15 cellular contexts compared by ENCODE assay signal in the genomic region with DNA sequence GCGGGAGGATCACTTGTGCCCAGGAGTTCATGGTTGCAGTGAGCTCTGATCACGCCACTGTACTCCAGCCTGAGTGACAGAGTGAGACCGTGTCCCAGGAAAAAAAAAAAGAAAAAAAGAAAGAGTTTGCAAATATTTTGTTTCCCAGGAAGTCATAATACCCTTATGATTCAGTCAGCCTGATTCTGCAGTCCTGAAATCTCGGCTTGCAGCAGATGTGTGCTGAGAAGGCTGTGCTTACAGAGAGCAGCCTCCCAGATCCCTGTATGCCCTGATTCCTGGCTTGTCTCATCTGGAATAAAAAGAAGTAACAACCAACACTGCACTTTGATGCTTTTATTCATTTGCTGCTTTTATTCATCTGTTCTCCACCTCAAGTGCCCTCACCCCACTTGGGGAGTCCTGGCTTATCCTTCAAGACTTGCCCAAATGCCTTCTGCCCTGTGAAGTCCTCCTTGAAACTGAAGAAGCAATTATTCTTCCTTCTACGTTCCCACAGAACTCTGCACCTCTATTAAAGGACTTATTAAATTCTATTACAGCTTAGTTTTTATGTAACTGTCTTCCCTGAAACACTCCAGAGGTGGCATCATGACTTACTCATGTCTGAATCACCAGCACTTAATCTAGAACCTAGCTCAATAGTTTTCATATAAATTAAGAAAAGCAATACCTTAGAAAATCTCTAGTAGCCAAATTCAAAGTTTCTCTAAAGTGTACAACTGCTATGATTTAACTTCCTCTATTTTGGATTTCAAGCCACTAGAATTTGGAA. TPM values are rescaled to one million over a fixed set of nuclear protein-coding genes. Genes with fewer than 3 reads are reported as not detected.
DNase-seq lines count a peak whose midpoint lies in the region; ATAC-seq and TF ChIP-seq lines count a peak whose summit lies in the region.
"Had no signal": no experiment of that assay in that cellular context is flagged by ENCODE, and none has a peak within 500 bp of the region (broad histone marks: within the 10 kb centered on the region; RNA-seq: fewer than 3 reads in every experiment).

No MANE protein-coding gene starts in this region.

- no peaks in the 10 kb centered on the region for H3K27me3 Mint-ChIP-seq in dendritic cell treated with granulocyte-macrophage colony-stimulating factor and Interleukin-4, amounts not matched to agents 40 ng/mL and 50 ng/mL, for 4 days

- H2AFZ ChIP-seq in PC-3 (ENCODE audit: low read length) (no peak overlapping the region), osteoblast (ENCODE audit: low read length) (no peak overlapping the region), trophoblast cell (ENCODE audit: insufficient read depth, low read length, poor library complexity) (no peak overlapping the region)

- H3K27me3 ChIP-seq in PC-3 (ENCODE audit: low read length) (no peaks in the 10 kb centered on the region), osteoblast (ENCODE audit: insufficient read depth, low read length) (no peaks in the 10 kb centered on the region), trophoblast cell (ENCODE audit: insufficient read depth, low read length) (no peaks in the 10 kb centered on the region)

- H3K9me3 ChIP-seq in PC-3 (ENCODE audit: low read length) (no peaks in the 10 kb centered on the region), osteoblast (ENCODE audit: low read depth, low read length) (no peaks in the 10 kb centered on the region), trophoblast cell (ENCODE audit: insufficient read depth, low read depth, low read length) (no peaks in the 10 kb centered on the region)

- H3K27ac Mint-ChIP-seq in dendritic cell treated with granulocyte-macrophage colony-stimulating factor and Interleukin-4, amounts not matched to agents 40 ng/mL and 50 ng/mL, for 4 days = peak overlapping the region; percentile 68
- H3K27ac Mint-ChIP-seq: activated CD4-positive, alpha-beta T cell treated with anti-CD3 and anti-CD28 coated beads, Interleukin-2, amount 10 ng/mL, durations not matched to agents 24 days and 14 days had no signal

- no peaks in the 10 kb centered on the region for H3K36me3 Mint-ChIP-seq in dendritic cell treated with granulocyte-macrophage colony-stimulating factor and Interleukin-4, amounts not matched to agents 40 ng/mL and 50 ng/mL, for 4 days (ENCODE audit: low read depth)
- H3K36me3 Mint-ChIP-seq: brain had no signal

- no TSS peak for BruUV-seq in PC-3 (replicated peaks; lab: Mats Ljungman, UMichigan)

- POLR2A ChIA-PET in PC-3 (lab: Charles Lee; ENCODE audit: unreplicated experiment) = interaction anchor here (0.6 to 1.2 kb wide), 5 partner anchors 25 to 629 kb away, joined by 3 to 5 read pairs (median 4); no protein-coding TSS in a partner anchor

- no peak overlapping the region for H3K4me3 ChIP-seq in PC-3 (ENCODE audit: low read length)
- peak overlapping the region; percentile 14 for H3K4me3 ChIP-seq in osteoblast (ENCODE audit: insufficient read depth, low read length)
- H3K4me3 ChIP-seq in trophoblast cell (ENCODE audit: low read depth, low read length) = no peak overlapping the region

- no peaks in the 10 kb centered on the region for H4K20me1 ChIP-seq in PC-3 (ENCODE audit: low read length)
- no peaks in the 10 kb centered on the region for H4K20me1 ChIP-seq in osteoblast (ENCODE audit: insufficient read depth, low read length)

- peaks cover 44% of the 10 kb centered on the region for H3K4me1 Mint-ChIP-seq in dendritic cell treated with granulocyte-macrophage colony-stimulating factor and Interleukin-4, amounts not matched to agents 40 ng/mL and 50 ng/mL, for 4 days (ENCODE audit: low read depth)

- WGBS in trophoblast cell (ENCODE audit: extremely low coverage, insufficient coverage, insufficient read length) = no CpG with 5 or more reads among the region's 5 CpGs

- in situ Hi-C loops in GM13977 (cut with MboI; ENCODE audit: low pct_unique_long_range_greater_than_20kb, low sequenced_read_pairs, unreplicated experiment) = loop anchor here (10.0 kb wide), 1 partner anchor 184 kb away; no protein-coding TSS in a partner anchor

- H3K79me1 ChIP-seq in trophoblast cell (ENCODE audit: low read length) = no peaks in the 10 kb centered on the region

- peaks cover 4% of the 10 kb centered on the region for H3F3A ChIP-seq in PC-3 (ENCODE audit: low read length, unreplicated experiment)

- H3K9me2 ChIP-seq in PC-3 (replicated peaks; ENCODE audit: low read length) = no peaks in the 10 kb centered on the region

- H4K8ac ChIP-seq in trophoblast cell (ENCODE audit: low read depth, low read length) = no peak overlapping the region

- no peak overlapping the region for H3K23ac ChIP-seq in trophoblast cell (ENCODE audit: low read length)

- H2AK5ac ChIP-seq in trophoblast cell (ENCODE audit: low read length) = no peak overlapping the region

- ATAC-seq in PC-3 (peak; percentile 68), GM21423 (IDR thresholded peaks at IDR 0.05; ENCODE audit: unreplicated experiment) (no peak), HG02852 (IDR thresholded peaks at IDR 0.05; ENCODE audit: unreplicated experiment) (no peak)
- ATAC-seq: stimulated activated naive CD8-positive, alpha-beta T cell treated with anti-CD3 and anti-CD28 coated beads, Interleukin-15, Interleukin-2, amounts not matched to agents 100 U/mL and 50 U/mL, for 24 hours had no signal

- H3K27ac ChIP-seq in PC-3 (ENCODE audit: low read length) (peak overlapping the region; percentile 98), osteoblast (ENCODE audit: low read depth, low read length) (peak overlapping the region; percentile 98), trophoblast cell (ENCODE audit: low read depth, low read length) (no peak overlapping the region)

- peaks cover 7% of the 10 kb centered on the region for H3K9me3 Mint-ChIP-seq in dendritic cell treated with granulocyte-macrophage colony-stimulating factor and Interleukin-4, amounts not matched to agents 40 ng/mL and 50 ng/mL, for 4 days

- H2BK120ac ChIP-seq in trophoblast cell (ENCODE audit: insufficient read depth, low read length, poor library complexity) = no peak overlapping the region

- H3K4me1 ChIP-seq in PC-3 (ENCODE audit: insufficient read depth, low read length) = peaks cover 40% of the 10 kb centered on the region
- peaks cover 42% of the 10 kb centered on the region for H3K4me1 ChIP-seq in osteoblast (ENCODE audit: insufficient read depth, low read length)
- H3K4me1 ChIP-seq in trophoblast cell (ENCODE audit: control insufficient read depth in 1 of 2, insufficient read depth in 2 of 2, low read length in 2 of 2) = no peaks in the 10 kb centered on the region

- H3K18ac ChIP-seq in trophoblast cell (ENCODE audit: low read length) = no peak overlapping the region

- H2BK12ac ChIP-seq in trophoblast cell (ENCODE audit: low read length) = no peak overlapping the region

- H3K14ac ChIP-seq in trophoblast cell (ENCODE audit: low read length) = no peak overlapping the region

- DNase-seq in EL (peak; percentile 57), PC-3 (peak; percentile 73), osteoblast (ENCODE audit: insufficient read length, low spot score, missing footprints) (peak; percentile 59), GM13977 (ENCODE audit: low spot score) (no peak), trophoblast cell (no peak)
- DNase-seq: activated CD4-positive, alpha-beta T cell treated with anti-CD3 and anti-CD28 coated beads, Interleukin-2, amount 10 ng/mL, durations not matched to agents 24 days and 14 days; KG1; stimulated activated CD4-positive, alpha-beta T cell treated with anti-CD3 and anti-CD28 coated beads, Interleukin-4, amount 100 ng/mL, for 1 hour; stimulated activated naive CD8-positive, alpha-beta T cell treated with anti-CD3 and anti-CD28 coated beads, Interleukin-15, Interleukin-2, amounts not matched to agents 100 U/mL and 50 U/mL, for 24 hours; T-helper 1 cell had no signal

- no peak overlapping the region for H4K91ac ChIP-seq in trophoblast cell (ENCODE audit: low read depth, low read length)

- H3K9ac ChIP-seq in PC-3 (ENCODE audit: low read length) (peak overlapping the region; percentile 86), trophoblast cell (ENCODE audit: low read length) (no peak overlapping the region)

- no peak overlapping the region for H3K4me3 Mint-ChIP-seq in dendritic cell treated with granulocyte-macrophage colony-stimulating factor and Interleukin-4, amounts not matched to agents 40 ng/mL and 50 ng/mL, for 4 days
- H3K4me3 Mint-ChIP-seq: activated CD4-positive, alpha-beta T cell treated with anti-CD3 and anti-CD28 coated beads, Interleukin-2, amount 10 ng/mL, durations not matched to agents 24 days and 14 days; brain; CD14-positive monocyte had no signal

- H3K36me3 ChIP-seq in PC-3 (ENCODE audit: low read depth, low read length) (no peaks in the 10 kb centered on the region), osteoblast (ENCODE audit: insufficient read depth, low read length) (no peaks in the 10 kb centered on the region), trophoblast cell (ENCODE audit: control insufficient read depth in 1 of 2, insufficient read depth in 2 of 2, low read length in 2 of 2) (no peaks in the 10 kb centered on the region)

- H2BK5ac ChIP-seq in trophoblast cell (ENCODE audit: low read depth, low read length, poor library complexity) = no peak overlapping the region

- intact Hi-C loops in PC-3 (cut with micrococcal nuclease) = no loop called here
- intact Hi-C loops in dendritic cell treated with granulocyte-macrophage colony-stimulating factor and Interleukin-4, amounts not matched to agents 40 ng/mL and 50 ng/mL, for 4 days (cut with micrococcal nuclease) = no loop called here

- H3K4ac ChIP-seq in trophoblast cell (ENCODE audit: low read depth, low read length) = no peak overlapping the region

- H3K4me2 ChIP-seq in PC-3 (ENCODE audit: low read length) = peak overlapping the region; percentile 68
- H3K4me2 ChIP-seq in osteoblast (ENCODE audit: insufficient read depth, low read length) = peak overlapping the region; percentile 60
- no peak overlapping the region for H3K4me2 ChIP-seq in trophoblast cell (ENCODE audit: low read length)

- H4K12ac ChIP-seq in trophoblast cell (ENCODE audit: low read depth, low read length) = no peak overlapping the region

- no peak for TF ChIP-seq CTCF in PC-3 (conservative IDR thresholded peaks at IDR 0.05; ENCODE audit: low read depth, low read length)
- no peak for TF ChIP-seq CTCF in osteoblast (IDR thresholded peaks at IDR 0.05; ENCODE audit: extremely low read depth, low read depth, low read length)
- TF ChIP-seq CTCF in GM13977 (IDR thresholded peaks at IDR 0.05; ENCODE audit: extremely low read depth, insufficient read depth, missing control alignments) = no peak

- no peaks in the 10 kb centered on the region for H3K79me2 ChIP-seq in PC-3 (ENCODE audit: low read length)
- no peaks in the 10 kb centered on the region for H3K79me2 ChIP-seq in osteoblast (ENCODE audit: insufficient read depth, low read length)
- no peaks in the 10 kb centered on the region for H3K79me2 ChIP-seq in trophoblast cell (ENCODE audit: control insufficient read depth, insufficient read depth, low read length, poor library complexity)

- CTCF ChIA-PET in PC-3 (lab: Charles Lee) = interaction anchor here (1.5 kb wide), 1 partner anchor 187 kb away, joined by 5 read pairs; no protein-coding TSS in a partner anchor

RNA-seq across cellular contexts. Expression of a gene that starts 27.7 kb away (rescaled TPM):
- total RNA-seq in PC-3 (2014; rRNA removed) (9.6 and 14.6 TPM in 2 replicates), osteoblast (43.6 and 64.8 TPM in 2 replicates)
- polyA plus RNA-seq in trophoblast cell (2013) = 21.2 and 21.3 TPM in 2 replicates

Comparison
In these comparisons a context has a peak if more than half of its experiments do, and no peak if none do; other contexts are left out.
1. DNase-seq: peak in EL (single experiment), PC-3 (single experiment) and osteoblast (single experiment); none in GM13977 (single experiment) and trophoblast cell (0 of 2).